Comparison of ENCODE assay signal across 1 cellular context in the genomic region with DNA sequence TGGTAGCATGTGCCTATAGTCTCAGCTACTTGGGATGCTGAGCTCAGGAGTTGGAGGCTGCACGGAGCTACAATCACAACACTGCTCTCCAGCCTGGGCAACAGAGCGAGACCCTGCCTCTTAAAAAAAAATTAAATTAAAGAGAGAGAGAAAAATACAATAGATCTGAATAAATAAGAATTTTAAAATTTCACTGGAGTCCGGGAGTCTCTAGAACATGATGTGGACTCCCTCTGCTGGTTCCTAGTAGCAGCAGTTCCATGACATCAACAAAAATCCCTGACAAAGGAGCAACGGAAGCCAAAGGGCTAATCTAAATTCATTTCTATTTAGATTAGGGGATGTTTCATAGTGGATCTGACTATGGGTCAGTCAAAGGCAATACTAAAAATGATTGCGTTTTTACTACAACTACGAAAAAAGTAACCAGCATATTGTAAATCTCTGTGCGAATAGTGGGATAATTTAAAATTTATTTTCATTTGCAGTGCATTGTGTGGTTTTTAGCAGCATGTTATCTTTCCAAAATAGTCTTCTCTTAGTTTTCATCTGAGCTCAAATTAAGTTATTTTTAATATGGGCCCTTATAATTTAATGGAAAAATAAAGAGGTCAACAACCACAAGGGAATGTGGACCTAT.
TF ChIP-seq lines count a peak whose summit lies in the region.

No MANE protein-coding gene starts in this region.

TF ChIP-seq in H1, 55 proteins besides CTCF, POLR2A, EP300 and RAD21:
- TF ChIP-seq RNF2 (IDR thresholded peaks at IDR 0.05; ENCODE audit: borderline replicate concordance, low read depth, low read length, missing control alignments, poor library complexity, severe bottlenecking) (no peak), KDM4A (IDR thresholded peaks at IDR 0.05; ENCODE audit: low read depth, low read length, severe bottlenecking) (no peak), CEBPB (IDR thresholded peaks at IDR 0.05; ENCODE audit: low read depth, low read length) (no peak), CTBP2 (IDR thresholded peaks at IDR 0.05; ENCODE audit: borderline replicate concordance, insufficient read depth, insufficient read length, low read length) (no peak), TAF1 (IDR thresholded peaks at IDR 0.05; ENCODE audit: low read depth, low read length) (no peak), SUZ12 (IDR thresholded peaks at IDR 0.05; ENCODE audit: low read length) (no peak), MAFK (IDR thresholded peaks at IDR 0.05; ENCODE audit: low read depth, low read length) (no peak), FOSL1 (IDR thresholded peaks at IDR 0.05; ENCODE audit: insufficient read depth, low read depth, low read length) (no peak), TEAD4 (IDR thresholded peaks at IDR 0.05; ENCODE audit: low read depth, low read length) (no peak)
TF ChIP-seq in H1: peak in this region for 0.
